ENCODE assay signal across 9 cellular contexts in the genomic region with DNA sequence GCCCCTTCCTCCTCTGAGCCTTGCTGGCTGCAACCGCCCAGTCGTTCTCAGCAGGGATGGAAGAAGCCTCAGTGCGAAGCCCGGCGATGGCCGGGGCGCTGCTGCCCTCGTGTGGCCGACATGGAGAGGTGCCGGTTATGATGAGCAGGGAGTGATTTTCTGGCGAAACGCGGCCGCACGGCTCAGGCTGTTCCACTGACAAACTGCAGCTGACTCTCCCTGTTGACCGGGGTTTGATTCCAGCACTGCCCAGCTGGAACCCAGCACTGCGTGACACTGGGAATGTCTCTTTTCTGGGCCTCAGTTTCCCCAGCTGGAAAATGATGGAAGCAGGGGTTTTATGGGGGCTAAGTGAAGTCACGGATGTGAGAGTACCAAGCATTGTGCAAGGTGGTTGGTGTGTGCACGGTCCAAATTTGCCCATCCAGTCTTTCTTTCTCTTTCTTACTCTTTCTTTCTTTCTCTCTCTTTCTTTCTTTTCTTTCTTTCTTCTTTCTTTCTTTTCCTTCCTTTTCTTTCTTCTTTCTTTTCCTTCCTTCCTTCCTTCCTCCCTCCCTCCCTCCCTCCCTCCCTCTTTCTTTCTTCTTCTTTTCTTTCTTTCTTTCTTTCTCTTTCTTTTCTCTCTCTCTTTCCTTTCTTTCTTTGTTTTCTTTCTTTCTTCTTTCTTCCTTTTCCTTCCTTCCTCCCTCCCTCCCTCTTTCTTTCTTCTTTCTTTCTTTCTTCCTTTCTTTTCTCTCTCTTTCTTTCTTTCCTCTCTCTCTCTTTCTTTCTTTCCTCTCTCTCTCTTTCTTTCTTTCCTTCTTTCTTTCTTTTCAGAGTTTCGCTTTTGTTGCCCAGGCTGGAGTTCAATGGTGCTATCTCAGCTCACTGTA. TPM values are rescaled to one million over a fixed set of nuclear protein-coding genes. Genes with fewer than 3 reads are reported as not detected.
DNase-seq lines count a peak whose midpoint lies in the region; ATAC-seq lines count a peak whose summit lies in the region.
"Had no signal": no experiment of that assay in that cellular context is flagged by ENCODE, and none has a peak within 500 bp of the region (broad histone marks: within the 10 kb centered on the region; RNA-seq: fewer than 3 reads in every experiment).

No MANE protein-coding gene starts in this region.

- intact Hi-C loops in left cardiac atrium (cut with DNase I), result loop anchor here (1.0 to 10.0 kb wide), 5 partner anchors 113 to 1239 kb away; no protein-coding TSS in a partner anchor

- peak; percentile 65 for DNase-seq in SIG-M5 treated with dmso at 0.1 percent for 504 hours (lab: John Stamatoyannopoulos, UW; ENCODE audit: unreplicated experiment)
- no peak for DNase-seq in SIG-M5 (lab: John Stamatoyannopoulos, UW)
- DNase-seq in NCI-H1092 treated with DMSO at 0.1 percent for 48 hours (lab: John Stamatoyannopoulos, UW), result peak; percentile 60
- DNase-seq in T-helper 2 cell, result peak; percentile 47 to 78 (median 54)
- peak; percentile 52 for DNase-seq in amniotic epithelial cell (ENCODE audit: low read depth)
- peak; percentile 80 for DNase-seq in left cardiac atrium
- DNase-seq in retina, result peak; percentile 92

- ATAC-seq in left cardiac atrium (peak; percentile 90 to 92), GM19452 (IDR thresholded peaks at IDR 0.05; ENCODE audit: unreplicated experiment) (no peak)

RNA-seq across cellular contexts. Expression of a gene that starts 25.8 kb away (rescaled TPM):
- total RNA-seq in left cardiac atrium, result under 1 TPM in 1 of 2 donors, not detected in 1; 0.12 TPM
- total RNA-seq: subcutaneous adipose tissue had no signal

RNA-seq across cellular contexts. Expression of a gene that starts 42.8 kb away (rescaled TPM):
- 1 to 10 TPM in 1 of 2 donors, under 1 TPM in 1; 0.97 to 3.3 TPM for total RNA-seq in left cardiac atrium
